In genomic region chr12:92596388-92596787, GRCh38 we compare ENCODE assay signal across 15 cellular contexts.
DNase-seq lines count a peak whose midpoint lies in the region; ATAC-seq and TF ChIP-seq lines count a peak whose summit lies in the region.
"Had no signal": no experiment of that assay in that cellular context is flagged by ENCODE, and none has a peak within 500 bp of the region (broad histone marks: within the 10 kb centered on the region; RNA-seq: fewer than 3 reads in every experiment).

No MANE protein-coding gene starts in this region.

- ATAC-seq in RWPE2 (ENCODE audit: low read depth) = no peak
- ATAC-seq: GM12878, heart left ventricle had no signal

- 80 to 89% methylated on average over 7 of the region's 7 CpGs for WGBS in esophagus, 2 donors

- no peaks in the 10 kb centered on the region for H3K79me2 ChIP-seq in Karpas-422 (ENCODE audit: low read length)

- TF ChIP-seq CTCF in RWPE2 (IDR thresholded peaks at IDR 0.05; ENCODE audit: poor library complexity, severe bottlenecking) = no peak

- H3K9me2 ChIP-seq in Karpas-422 (replicated peaks; ENCODE audit: insufficient read depth, low read length) = no peaks in the 10 kb centered on the region

- H3K9ac ChIP-seq in Karpas-422 (ENCODE audit: low read length) = no peak overlapping the region

- H3K36me3 ChIP-seq in RWPE2 (ENCODE audit: low read depth) (no peaks in the 10 kb centered on the region), esophagus (ENCODE audit: control insufficient read depth in 2 of 2, insufficient read depth in 2 of 2, low read length in 1 of 2) (no peaks in the 10 kb centered on the region), Karpas-422 (ENCODE audit: insufficient read depth, low read length) (no peaks in the 10 kb centered on the region)
- H3K36me3 ChIP-seq: heart left ventricle, left ventricle myocardium inferior, spleen, thoracic aorta had no signal

- H3K4me3 ChIP-seq in RWPE2 (ENCODE audit: severe bottlenecking) = no peak overlapping the region
- no peak overlapping the region for H3K4me3 ChIP-seq in esophagus (ENCODE audit: low read depth in 1 of 2, low read length in 2 of 2)
- no peak overlapping the region for H3K4me3 ChIP-seq in Karpas-422 (ENCODE audit: low read length)
- H3K4me3 ChIP-seq: GM12878, heart left ventricle, left ventricle myocardium inferior, spleen, thoracic aorta had no signal

- H3K27me3 ChIP-seq in RWPE2 (ENCODE audit: insufficient read depth, poor library complexity, severe bottlenecking) (no peaks in the 10 kb centered on the region), esophagus (ENCODE audit: control insufficient read depth in 1 of 2, insufficient read depth in 2 of 2, low read length in 2 of 2) (no peaks in the 10 kb centered on the region), Karpas-422 (ENCODE audit: low read length) (no peaks in the 10 kb centered on the region)
- H3K27me3 ChIP-seq: heart left ventricle, spleen had no signal

- DNase-seq in EH (ENCODE audit: low read depth) = peak; percentile 51
- no peak for DNase-seq in RWPE2 (ENCODE audit: low spot score)
- DNase-seq in non-pigmented ciliary epithelial cell (ENCODE audit: low read depth) = peak; percentile 49
- DNase-seq in amniotic stem cell (lab: John Stamatoyannopoulos, UW) = no peak
- no peak for DNase-seq in Karpas-422
- DNase-seq in NCI-H128 (lab: John Stamatoyannopoulos, UW; ENCODE audit: unreplicated experiment) = no peak
- DNase-seq: activated CD8-positive, alpha-beta memory T cell treated with anti-CD3 and anti-CD28 coated beads for 24 hours; activated naive CD8-positive, alpha-beta T cell treated with anti-CD3 and anti-CD28 coated beads for 36 hours; dermis blood vessel endothelial cell; heart left ventricle; left ventricle myocardium inferior; spleen had no signal

- no peak overlapping the region for H2AFZ ChIP-seq in Karpas-422 (ENCODE audit: low read length)

- H3K27ac ChIP-seq in RWPE2 (ENCODE audit: poor library complexity, severe bottlenecking) = peak overlapping the region; percentile 99
- H3K27ac ChIP-seq in esophagus (ENCODE audit: low read depth in 2 of 2, low read length in 1 of 2) = peak overlapping the region; percentile 50 to 74
- no peak overlapping the region for H3K27ac ChIP-seq in Karpas-422 (ENCODE audit: low read length)
- H3K27ac ChIP-seq: heart left ventricle, left ventricle myocardium inferior, spleen, thoracic aorta had no signal

- H3K9me3 ChIP-seq in RWPE2 (ENCODE audit: severe bottlenecking) = peaks cover 8% of the 10 kb centered on the region
- H3K9me3 ChIP-seq in esophagus (ENCODE audit: control insufficient read depth in 2 of 2, insufficient read depth in 1 of 2, low read depth in 1 of 2, low read length in 1 of 2) = peaks cover 3 to 6% of the 10 kb centered on the region in 2 donors
- no peaks in the 10 kb centered on the region for H3K9me3 ChIP-seq in Karpas-422 (ENCODE audit: low read length)

- no peaks in the 10 kb centered on the region for H4K20me1 ChIP-seq in Karpas-422 (ENCODE audit: insufficient read depth, low read depth, low read length)

- H3K4me1 ChIP-seq in RWPE2 (ENCODE audit: insufficient read depth, poor library complexity, severe bottlenecking) (peaks cover 54% of the 10 kb centered on the region), esophagus (ENCODE audit: control insufficient read depth in 2 of 2, insufficient read depth in 2 of 2, low read length in 1 of 2) (peaks cover 0 to 4% of the 10 kb centered on the region in 2 donors), Karpas-422 (ENCODE audit: low read length) (no peaks in the 10 kb centered on the region)
- H3K4me1 ChIP-seq: left ventricle myocardium inferior had no signal

- H3K4me2 ChIP-seq in Karpas-422 (ENCODE audit: low read depth, low read length, poor library complexity, severe bottlenecking) = no peak overlapping the region

Comparison
In these comparisons a context has a peak if more than half of its experiments do, and no peak if none do; other contexts are left out.
1. DNase-seq: peak in EH (single experiment) and non-pigmented ciliary epithelial cell (single experiment); none in RWPE2 (single experiment), amniotic stem cell (single experiment), Karpas-422 (single experiment) and NCI-H128 (single experiment).